Comparison of ENCODE assay signal across 8 cellular contexts in the genomic region with DNA sequence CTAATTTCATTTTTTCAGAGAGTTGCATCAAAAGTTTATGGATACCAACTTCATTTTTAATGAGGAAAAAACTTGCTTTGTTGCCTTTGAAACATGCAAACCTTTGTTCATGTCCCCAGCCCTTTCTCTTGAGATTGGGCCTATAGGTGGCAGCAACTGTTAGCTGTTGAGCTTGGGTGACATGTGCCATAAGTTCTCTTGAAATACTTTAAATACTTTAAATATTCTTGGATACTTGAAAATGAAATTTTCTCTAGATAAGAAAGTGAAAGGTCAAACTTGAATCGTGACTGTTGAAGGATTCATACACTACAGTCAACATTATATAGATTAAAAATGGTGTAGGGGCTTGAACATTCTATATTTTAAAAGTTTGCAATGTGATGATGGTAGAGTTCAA.
DNase-seq lines count a peak whose midpoint lies in the region; ATAC-seq lines count a peak whose summit lies in the region.

No MANE protein-coding gene starts in this region.

- H3K4me1 ChIP-seq in aorta (ENCODE audit: control insufficient read depth in 1 of 2, insufficient read depth in 2 of 2, low read length in 2 of 2) = peaks cover 0 to 2% of the 10 kb centered on the region in 2 donors

- no peaks in the 10 kb centered on the region for H3K4me1 Mint-ChIP-seq in stimulated activated memory B cell treated with anti-CD40 and anti-IgM and Interleukin-4, amounts not matched to agents 10 μg/mL and 1 μg/mL and 100 μg/mL, for 72 hours

- H3K27me3 Mint-ChIP-seq in stimulated activated memory B cell treated with anti-CD40 and anti-IgM and Interleukin-4, amounts not matched to agents 10 μg/mL and 1 μg/mL and 100 μg/mL, for 72 hours = no peaks in the 10 kb centered on the region

- ATAC-seq in HG02798 (IDR thresholded peaks at IDR 0.05; ENCODE audit: poor library complexity, unreplicated experiment) (peak; percentile 34), aorta (ENCODE audit: low FRiP score) (no peak)
- ATAC-seq in stimulated activated memory B cell treated with anti-CD40 and anti-IgM and Interleukin-4, amounts not matched to agents 10 μg/mL and 1 μg/mL and 100 μg/mL, for 72 hours = no peak

- H3K4me3 ChIP-seq in aorta (ENCODE audit: low read length in 2 of 2) = no peak overlapping the region

- WGBS in aorta, 2 donors = 0% methylated on average over 1 of the region's 1 CpG

- H3K36me3 Mint-ChIP-seq in stimulated activated memory B cell treated with anti-CD40 and anti-IgM and Interleukin-4, amounts not matched to agents 10 μg/mL and 1 μg/mL and 100 μg/mL, for 72 hours = no peaks in the 10 kb centered on the region

- H3K4me3 Mint-ChIP-seq in stimulated activated memory B cell treated with anti-CD40 and anti-IgM and Interleukin-4, amounts not matched to agents 10 μg/mL and 1 μg/mL and 100 μg/mL, for 72 hours = no peak overlapping the region

- no peak overlapping the region for H3K27ac Mint-ChIP-seq in stimulated activated memory B cell treated with anti-CD40 and anti-IgM and Interleukin-4, amounts not matched to agents 10 μg/mL and 1 μg/mL and 100 μg/mL, for 72 hours

- no peaks in the 10 kb centered on the region for H3K36me3 ChIP-seq in aorta (ENCODE audit: control insufficient read depth in 1 of 2, insufficient read depth in 2 of 2, low read length in 1 of 2)

- H3K9me3 Mint-ChIP-seq in stimulated activated memory B cell treated with anti-CD40 and anti-IgM and Interleukin-4, amounts not matched to agents 10 μg/mL and 1 μg/mL and 100 μg/mL, for 72 hours = peaks cover 6% of the 10 kb centered on the region

- peak; percentile 81 for DNase-seq in EL
- peak; percentile 54 for DNase-seq in SIG-M5 treated with dmso at 0.1 percent for 504 hours (lab: John Stamatoyannopoulos, UW; ENCODE audit: unreplicated experiment)
- peak; percentile 77 for DNase-seq in fibroblast of the conjunctiva (ENCODE audit: low read depth)
- DNase-seq in posterior cingulate gyrus = peak in 6 of 10 donors; percentile 15 to 86 (median 37)
- DNase-seq in aorta = no peak
- no peak for DNase-seq in activated CD8-positive, alpha-beta memory T cell treated with anti-CD3 and anti-CD28 coated beads, Interleukin-2, amount 50 U/mL, for 48 hours

- no peaks in the 10 kb centered on the region for H3K27me3 ChIP-seq in aorta (ENCODE audit: control insufficient read depth in 1 of 2, insufficient read depth in 2 of 2, low read length in 1 of 2)

- no peaks in the 10 kb centered on the region for H3K9me3 ChIP-seq in aorta (ENCODE audit: control insufficient read depth, low read length)

- intact Hi-C loops in posterior cingulate gyrus (cut with DNase I) = loop anchor here (5.0 kb wide), 1 partner anchor 586 kb away; no protein-coding TSS in a partner anchor
- intact Hi-C loops in aorta (cut with DNase I) = loop anchor here (5.0 to 10.0 kb wide), 4 partner anchors 161 to 586 kb away; a partner anchor contains a TSS

- H3K27ac ChIP-seq in aorta (ENCODE audit: low read depth in 1 of 2, low read length in 2 of 2) = no peak overlapping the region

Comparison
In these comparisons a context has a peak if more than half of its experiments do, and no peak if none do; other contexts are left out.
1. DNase-seq: peak in EL (single experiment), SIG-M5 treated with dmso at 0.1 percent for 504 hours (single experiment), fibroblast of the conjunctiva (single experiment) and posterior cingulate gyrus (6 of 10); none in aorta (0 of 2) and activated CD8-positive, alpha-beta memory T cell treated with anti-CD3 and anti-CD28 coated beads, Interleukin-2, amount 50 U/mL, for 48 hours (single experiment).